24 cellular contexts compared by ENCODE assay signal in genomic region chr7:33463131-33463530, GRCh38.
"Had no signal": no experiment of that assay in that cellular context is flagged by ENCODE, and none has a peak within 500 bp of the region (broad histone marks: within the 10 kb centered on the region; RNA-seq: fewer than 3 reads in every experiment).

No MANE protein-coding gene starts in this region.

- H3K4me3 ChIP-seq: ascending aorta, coronary artery, dorsolateral prefrontal cortex, heart left ventricle, thoracic aorta had no signal

- H3K4me1 ChIP-seq: ascending aorta, heart left ventricle had no signal

- H3K36me3 ChIP-seq: ascending aorta, heart left ventricle, thoracic aorta had no signal

- H3K4me3 Mint-ChIP-seq: activated CD4-positive, alpha-beta memory T cell treated with anti-CD3 and anti-CD28 coated beads, Interleukin-2, amount 10 ng/mL, durations not matched to agents 7 days and 5 days; activated CD4-positive, alpha-beta T cell treated with anti-CD3 and anti-CD28 coated beads, Interleukin-2, amount 10 ng/mL, durations not matched to agents 7 days and 5 days; activated naive CD4-positive, alpha-beta T cell treated with anti-CD3 and anti-CD28 coated beads, Interleukin-2, amount 10 ng/mL, durations not matched to agents 7 days and 5 days; activated naive CD8-positive, alpha-beta T cell treated with anti-CD3 and anti-CD28 coated beads, Interleukin-2, amount 10 ng/mL, durations not matched to agents 7 days and 5 days; activated T-cell treated with anti-CD3 and anti-CD28 coated beads, Interleukin-2, amount 50 U/mL, for 24 hours; brain; immature natural killer cell; naive thymus-derived CD8-positive, alpha-beta T cell; stimulated activated naive CD8-positive, alpha-beta T cell treated with anti-CD3 and anti-CD28 coated beads, Interleukin-15, Interleukin-2, amounts not matched to agents 100 ng/mL and 50 ng/mL, for 24 hours; T-helper 17 cell had no signal

- H3K27me3 ChIP-seq: ascending aorta, dorsolateral prefrontal cortex, heart left ventricle had no signal

- H3K27ac Mint-ChIP-seq: activated CD4-positive, alpha-beta memory T cell treated with anti-CD3 and anti-CD28 coated beads, Interleukin-2, amount 10 ng/mL, durations not matched to agents 7 days and 5 days; activated CD4-positive, alpha-beta T cell treated with anti-CD3 and anti-CD28 coated beads, Interleukin-2, amount 10 ng/mL, durations not matched to agents 7 days and 5 days; activated naive CD4-positive, alpha-beta T cell treated with anti-CD3 and anti-CD28 coated beads, Interleukin-2, amount 10 ng/mL, durations not matched to agents 7 days and 5 days; activated naive CD8-positive, alpha-beta T cell treated with anti-CD3 and anti-CD28 coated beads, Interleukin-2, amount 10 ng/mL, durations not matched to agents 7 days and 5 days; activated T-cell treated with anti-CD3 and anti-CD28 coated beads, Interleukin-2, amount 50 U/mL, for 24 hours; brain; immature natural killer cell; naive thymus-derived CD8-positive, alpha-beta T cell; stimulated activated naive CD8-positive, alpha-beta T cell treated with anti-CD3 and anti-CD28 coated beads, Interleukin-15, Interleukin-2, amounts not matched to agents 100 ng/mL and 50 ng/mL, for 24 hours; T-helper 17 cell had no signal

- DNase-seq: activated CD4-positive, alpha-beta memory T cell treated with anti-CD3 and anti-CD28 coated beads, Interleukin-2, amount 10 ng/mL, durations not matched to agents 7 days and 5 days; activated CD4-positive, alpha-beta T cell treated with anti-CD3 and anti-CD28 coated beads for 1 hour; activated CD4-positive, alpha-beta T cell treated with anti-CD3 and anti-CD28 coated beads, Interleukin-2, amount 10 ng/mL, durations not matched to agents 7 days and 5 days; activated CD8-positive, alpha-beta memory T cell treated with anti-CD3 and anti-CD28 coated beads, Interleukin-2, amount 50 U/mL, for 48 hours; activated gamma-delta T cell; activated naive CD4-positive, alpha-beta T cell treated with anti-CD3 and anti-CD28 coated beads, Interleukin-2, amount 10 ng/mL, durations not matched to agents 7 days and 5 days; activated naive CD8-positive, alpha-beta T cell treated with anti-CD3 and anti-CD28 coated beads, Interleukin-2, amount 10 ng/mL, durations not matched to agents 7 days and 5 days; activated T-cell treated with anti-CD3 and anti-CD28 coated beads, Interleukin-2, amount 50 U/mL, for 24 hours; dorsolateral prefrontal cortex; effector memory CD4-positive, alpha-beta T cell; heart left ventricle; hypothalamus; immature natural killer cell; naive thymus-derived CD8-positive, alpha-beta T cell; posterior cingulate gyrus; right cardiac atrium; T-helper 17 cell; T1000; trophoblast cell had no signal

- H3K4me1 Mint-ChIP-seq: activated CD4-positive, alpha-beta memory T cell treated with anti-CD3 and anti-CD28 coated beads, Interleukin-2, amount 10 ng/mL, durations not matched to agents 7 days and 5 days; activated CD4-positive, alpha-beta T cell treated with anti-CD3 and anti-CD28 coated beads, Interleukin-2, amount 10 ng/mL, durations not matched to agents 7 days and 5 days; activated naive CD4-positive, alpha-beta T cell treated with anti-CD3 and anti-CD28 coated beads, Interleukin-2, amount 10 ng/mL, durations not matched to agents 7 days and 5 days; activated naive CD8-positive, alpha-beta T cell treated with anti-CD3 and anti-CD28 coated beads, Interleukin-2, amount 10 ng/mL, durations not matched to agents 7 days and 5 days; naive thymus-derived CD8-positive, alpha-beta T cell; T-helper 17 cell had no signal

- H3K27ac ChIP-seq: ascending aorta, coronary artery, dorsolateral prefrontal cortex, heart left ventricle, thoracic aorta had no signal

- ATAC-seq: heart left ventricle; naive thymus-derived CD8-positive, alpha-beta T cell; right cardiac atrium; T-helper 17 cell had no signal

- H3K9me3 Mint-ChIP-seq: activated CD4-positive, alpha-beta memory T cell treated with anti-CD3 and anti-CD28 coated beads, Interleukin-2, amount 10 ng/mL, durations not matched to agents 7 days and 5 days; activated CD4-positive, alpha-beta T cell treated with anti-CD3 and anti-CD28 coated beads, Interleukin-2, amount 10 ng/mL, durations not matched to agents 7 days and 5 days; activated naive CD4-positive, alpha-beta T cell treated with anti-CD3 and anti-CD28 coated beads, Interleukin-2, amount 10 ng/mL, durations not matched to agents 7 days and 5 days had no signal

- H3K9me3 ChIP-seq: ascending aorta, heart left ventricle, thoracic aorta had no signal

- H3K27me3 Mint-ChIP-seq: activated CD4-positive, alpha-beta memory T cell treated with anti-CD3 and anti-CD28 coated beads, Interleukin-2, amount 10 ng/mL, durations not matched to agents 7 days and 5 days; activated CD4-positive, alpha-beta T cell treated with anti-CD3 and anti-CD28 coated beads, Interleukin-2, amount 10 ng/mL, durations not matched to agents 7 days and 5 days; activated naive CD4-positive, alpha-beta T cell treated with anti-CD3 and anti-CD28 coated beads, Interleukin-2, amount 10 ng/mL, durations not matched to agents 7 days and 5 days; activated naive CD8-positive, alpha-beta T cell treated with anti-CD3 and anti-CD28 coated beads, Interleukin-2, amount 10 ng/mL, durations not matched to agents 7 days and 5 days; activated T-cell treated with anti-CD3 and anti-CD28 coated beads, Interleukin-2, amount 50 U/mL, for 24 hours; naive thymus-derived CD8-positive, alpha-beta T cell; stimulated activated naive CD8-positive, alpha-beta T cell treated with anti-CD3 and anti-CD28 coated beads, Interleukin-15, Interleukin-2, amounts not matched to agents 100 ng/mL and 50 ng/mL, for 24 hours; T-helper 17 cell had no signal

- H3K36me3 Mint-ChIP-seq: activated naive CD4-positive, alpha-beta T cell treated with anti-CD3 and anti-CD28 coated beads, Interleukin-2, amount 10 ng/mL, durations not matched to agents 7 days and 5 days; brain had no signal
